2 cellular contexts compared by ENCODE assay signal in genomic region chr15:78329625-78330024, GRCh38.
TF ChIP-seq lines count a peak whose summit lies in the region.

No MANE protein-coding gene starts in this region.

TF ChIP-seq in IMR-90, 13 proteins besides CTCF, POLR2A, EP300 and RAD21:
- TF ChIP-seq MAFK (IDR thresholded peaks at IDR 0.05; ENCODE audit: low read depth, low read length): no peak
- TF ChIP-seq RCOR1 (IDR thresholded peaks at IDR 0.05; ENCODE audit: insufficient replicate concordance, low read length): no peak
- no peak for TF ChIP-seq BHLHE40 (IDR thresholded peaks at IDR 0.05; ENCODE audit: low read depth, low read length)
- no peak for TF ChIP-seq MAZ (IDR thresholded peaks at IDR 0.05; ENCODE audit: borderline replicate concordance, low read depth, low read length)
- TF ChIP-seq USF2 (IDR thresholded peaks at IDR 0.05; ENCODE audit: low read depth, low read length): no peak
- no peak for TF ChIP-seq SMC3 (IDR thresholded peaks at IDR 0.05; ENCODE audit: low read depth, low read length)
- no peak for TF ChIP-seq CHD1 (IDR thresholded peaks at IDR 0.05; ENCODE audit: low read depth, low read length)
- TF ChIP-seq RFX5 (IDR thresholded peaks at IDR 0.05; ENCODE audit: low read depth, low read length): no peak

TF ChIP-seq in GM12878, 131 proteins besides CTCF, POLR2A, EP300 and RAD21:
- no peak for TF ChIP-seq TCF12 (IDR thresholded peaks at IDR 0.05; ENCODE audit: low read depth, low read length)
- no peak for TF ChIP-seq CREB1 (IDR thresholded peaks at IDR 0.05; ENCODE audit: low read depth)
- TF ChIP-seq CREM (IDR thresholded peaks at IDR 0.05; ENCODE audit: low read depth): no peak
- TF ChIP-seq PAX5 (IDR thresholded peaks at IDR 0.05; ENCODE audit: borderline replicate concordance, low read depth, low read length): no peak
- TF ChIP-seq FOXM1 (IDR thresholded peaks at IDR 0.05; ENCODE audit: low read depth, low read length): no peak
- TF ChIP-seq CUX1 (IDR thresholded peaks at IDR 0.05; ENCODE audit: insufficient replicate concordance, low read depth, low read length): no peak
- TF ChIP-seq YBX1 (IDR thresholded peaks at IDR 0.05): no peak
- TF ChIP-seq PML (IDR thresholded peaks at IDR 0.05; ENCODE audit: low read length): no peak
- no peak for TF ChIP-seq SIN3A (IDR thresholded peaks at IDR 0.05; ENCODE audit: low read depth, low read length)
- TF ChIP-seq TCF3 (IDR thresholded peaks at IDR 0.05; ENCODE audit: borderline replicate concordance, insufficient read depth, low read depth, low read length): no peak
- TF ChIP-seq IRF4 (IDR thresholded peaks at IDR 0.05; ENCODE audit: low read depth, low read length): no peak
- TF ChIP-seq BMI1 (IDR thresholded peaks at IDR 0.05; ENCODE audit: borderline replicate concordance): no peak
- no peak for TF ChIP-seq MXI1 (IDR thresholded peaks at IDR 0.05; ENCODE audit: low read depth, low read length)
- TF ChIP-seq MEF2B (IDR thresholded peaks at IDR 0.05; ENCODE audit: partially characterized antibody, poor library complexity, severe bottlenecking): no peak
- TF ChIP-seq HSF1 (IDR thresholded peaks at IDR 0.05; ENCODE audit: low read depth, low read length): no peak
- no peak for TF ChIP-seq KDM1A (IDR thresholded peaks at IDR 0.05; ENCODE audit: borderline replicate concordance)
- no peak for TF ChIP-seq CHD1 (IDR thresholded peaks at IDR 0.05; ENCODE audit: low read depth, low read length)
